17 cellular contexts compared by ENCODE assay signal in genomic region chr20:20519269-20519668, GRCh38.
"Had no signal": no experiment of that assay in that cellular context is flagged by ENCODE, and none has a peak within 500 bp of the region (broad histone marks: within the 10 kb centered on the region; RNA-seq: fewer than 3 reads in every experiment).

No MANE protein-coding gene starts in this region.

- H3K9me3 ChIP-seq: ovary had no signal

- H3K9me3 Mint-ChIP-seq: activated naive CD8-positive, alpha-beta T cell treated with anti-CD3 and anti-CD28 coated beads, Interleukin-2, amount 10 ng/mL, durations not matched to agents 7 days and 5 days; T-helper 1 cell treated with Interleukin-12 subunit alpha and Interleukin-12 subunit beta and Interleukin-4 antibody, amounts not matched to agents 30 μg/mL and 1 μg/mL, for 36 hours had no signal

- ATAC-seq: heart left ventricle, left ventricle myocardium superior had no signal

- H3K4me3 ChIP-seq: breast epithelium, esophagus squamous epithelium, heart left ventricle, ovary, vagina had no signal

- DNase-seq: activated B cell treated with CpG ODN at 0.5 μM for 24 hours; activated gamma-delta T cell treated with Interleukin-2 at 50 U/mL for 16 hours; activated naive CD8-positive, alpha-beta T cell treated with anti-CD3 and anti-CD28 coated beads, Interleukin-2, amount 10 ng/mL, durations not matched to agents 7 days and 5 days; activated T-cell treated with anti-CD3 and anti-CD28 coated beads, Interleukin-2, amount 50 U/mL, for 48 hours; aorta; esophagus squamous epithelium; foreskin fibroblast; heart left ventricle; islet precursor cell; left ventricle myocardium superior; ovary; stimulated activated CD4-positive, alpha-beta T cell treated with anti-CD3 and anti-CD28 coated beads, Interleukin-15, amount 100 ng/mL, for 24 hours; stimulated activated CD4-positive, alpha-beta T cell treated with anti-CD3 and anti-CD28 coated beads, Interleukin-4, amount 100 ng/mL, for 24 hours had no signal

- H3K4me1 ChIP-seq: breast epithelium, esophagus squamous epithelium, heart left ventricle, vagina had no signal

- H3K27ac ChIP-seq: breast epithelium, esophagus squamous epithelium, heart left ventricle, ovary, vagina had no signal

- H3K27me3 ChIP-seq: breast epithelium, esophagus squamous epithelium, heart left ventricle, ovary, vagina had no signal

- H3K4me1 Mint-ChIP-seq: activated B cell treated with CpG ODN at 0.5 μM for 24 hours, neural crest cell had no signal

- H3K4me3 Mint-ChIP-seq: activated B cell treated with CpG ODN at 0.5 μM for 24 hours; activated naive CD8-positive, alpha-beta T cell treated with anti-CD3 and anti-CD28 coated beads, Interleukin-2, amount 10 ng/mL, durations not matched to agents 7 days and 5 days; neural crest cell; T-helper 1 cell treated with Interleukin-12 subunit alpha and Interleukin-12 subunit beta and Interleukin-4 antibody, amounts not matched to agents 30 μg/mL and 1 μg/mL, for 36 hours had no signal

- H3K27ac Mint-ChIP-seq: activated B cell treated with CpG ODN at 0.5 μM for 24 hours; activated naive CD8-positive, alpha-beta T cell treated with anti-CD3 and anti-CD28 coated beads, Interleukin-2, amount 10 ng/mL, durations not matched to agents 7 days and 5 days; T-helper 1 cell treated with Interleukin-12 subunit alpha and Interleukin-12 subunit beta and Interleukin-4 antibody, amounts not matched to agents 30 μg/mL and 1 μg/mL, for 36 hours had no signal

- H3K36me3 ChIP-seq: breast epithelium, ovary had no signal

- H3K27me3 Mint-ChIP-seq: activated B cell treated with CpG ODN at 0.5 μM for 24 hours; activated naive CD8-positive, alpha-beta T cell treated with anti-CD3 and anti-CD28 coated beads, Interleukin-2, amount 10 ng/mL, durations not matched to agents 7 days and 5 days had no signal
